29 cellular contexts compared by ENCODE assay signal in the genomic region with DNA sequence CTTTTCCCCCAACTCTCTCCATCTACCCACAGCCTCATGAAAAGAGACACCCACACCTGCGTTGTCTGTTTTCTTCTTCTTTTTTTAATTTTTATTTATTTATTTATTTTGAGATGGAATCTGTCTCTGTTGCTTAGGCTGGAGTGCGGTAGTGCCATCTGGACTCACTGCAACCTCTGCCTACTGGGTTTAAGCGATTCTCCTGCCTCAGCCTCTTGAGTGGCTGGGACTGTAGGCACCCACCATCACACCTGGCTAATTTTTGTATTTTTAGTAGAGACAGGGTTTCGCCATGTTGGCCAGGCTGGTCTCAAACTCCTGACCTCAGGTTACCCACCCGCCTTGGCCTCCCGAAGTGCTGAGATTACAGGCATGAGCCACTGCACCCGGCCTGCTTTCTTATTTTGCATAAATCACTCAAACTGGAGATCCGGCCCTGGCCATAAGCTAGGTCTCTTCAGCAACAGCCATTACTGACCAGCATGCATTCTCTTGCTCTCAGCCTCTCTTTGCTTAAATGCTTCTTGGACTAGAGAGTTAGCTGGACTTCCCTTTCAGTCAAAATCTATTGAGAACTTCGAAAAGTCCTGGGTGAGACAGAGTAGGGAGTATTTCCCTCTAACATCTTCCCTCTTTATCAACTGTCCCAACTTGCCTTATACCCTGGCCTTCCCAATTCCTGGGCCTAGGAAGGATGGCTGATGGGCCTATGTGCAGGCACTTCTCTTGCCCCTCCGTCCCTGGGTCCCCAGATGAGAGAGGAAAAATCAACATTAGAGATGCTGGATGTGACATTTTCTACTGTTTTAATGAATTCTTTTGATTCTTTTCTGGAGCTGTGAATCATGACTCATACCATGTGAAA. TPM values are rescaled to one million over a fixed set of nuclear protein-coding genes. Genes with fewer than 3 reads are reported as not detected.
A peak's percentile ranks its signal among the peaks of the same experiment; 100 is the strongest.
DNase-seq lines count a peak whose midpoint lies in the region; ATAC-seq and TF ChIP-seq lines count a peak whose summit lies in the region.
"Had no signal": no experiment of that assay in that cellular context is flagged by ENCODE, and none has a peak within 500 bp of the region (broad histone marks: within the 10 kb centered on the region; RNA-seq: fewer than 3 reads in every experiment).

No MANE protein-coding gene starts in this region.

- H3K4me1 ChIP-seq in CD4-positive, alpha-beta memory T cell (ENCODE audit: insufficient read depth, low read length), result peaks cover 24% of the 10 kb centered on the region
- H3K4me1 ChIP-seq: adrenal gland, body of pancreas, sigmoid colon had no signal

- H3K4me1 Mint-ChIP-seq in activated CD8-positive, alpha-beta T cell treated with anti-CD3 and anti-CD28 coated beads for 36 hours (ENCODE audit: low read depth), result peaks cover 50% of the 10 kb centered on the region
- H3K4me1 Mint-ChIP-seq in activated CD8-positive, alpha-beta T cell treated with anti-CD3 and anti-CD28 coated beads, Interleukin-2, amount 10 ng/mL, durations not matched to agents 7 days and 5 days (ENCODE audit: low read depth), result peaks cover 16% of the 10 kb centered on the region
- H3K4me1 Mint-ChIP-seq in CD4-positive, alpha-beta memory T cell, result peaks cover 17 to 57% (median 42%) of the 10 kb centered on the region in 4 donors
- H3K4me1 Mint-ChIP-seq in activated naive CD8-positive, alpha-beta T cell treated with anti-CD3 and anti-CD28 coated beads, Interleukin-2, amount 50 U/mL, for 24 hours, result peaks cover 63% of the 10 kb centered on the region
- H3K4me1 Mint-ChIP-seq in nephron (no peaks in the 10 kb centered on the region), HFFc6 (ENCODE audit: low read depth) (no peaks in the 10 kb centered on the region)
- H3K4me1 Mint-ChIP-seq: activated CD8-positive, alpha-beta memory T cell treated with anti-CD3 and anti-CD28 coated beads, Interleukin-2, amount 10 ng/mL, durations not matched to agents 7 days and 5 days had no signal

- TF ChIP-seq CTCF in activated CD8-positive, alpha-beta T cell treated with anti-CD3 and anti-CD28 coated beads for 36 hours (IDR thresholded peaks at IDR 0.05), result no peak
- TF ChIP-seq CTCF in nephron (IDR thresholded peaks at IDR 0.05; ENCODE audit: unreplicated experiment in 3 of 3) (no peak), HFFc6 (IDR thresholded peaks at IDR 0.05) (no peak)

- H3K4me3 Mint-ChIP-seq in activated CD8-positive, alpha-beta T cell treated with anti-CD3 and anti-CD28 coated beads for 36 hours, result no peak overlapping the region
- no peak overlapping the region for H3K4me3 Mint-ChIP-seq in activated CD8-positive, alpha-beta T cell treated with anti-CD3 and anti-CD28 coated beads, Interleukin-2, amount 10 ng/mL, durations not matched to agents 7 days and 5 days
- peak overlapping the region in 2 of 8 donors; percentile 9 to 25 for H3K4me3 Mint-ChIP-seq in CD4-positive, alpha-beta memory T cell
- H3K4me3 Mint-ChIP-seq in activated naive CD8-positive, alpha-beta T cell treated with anti-CD3 and anti-CD28 coated beads, Interleukin-2, amount 50 U/mL, for 24 hours, result no peak overlapping the region
- H3K4me3 Mint-ChIP-seq in nephron (no peak overlapping the region), HFFc6 (no peak overlapping the region)
- H3K4me3 Mint-ChIP-seq: activated CD8-positive, alpha-beta memory T cell treated with anti-CD3 and anti-CD28 coated beads, Interleukin-2, amount 10 ng/mL, durations not matched to agents 7 days and 5 days; stimulated activated memory B cell treated with anti-CD40 and anti-IgM and Interleukin-4, amounts not matched to agents 10 μg/mL and 1 μg/mL and 100 μg/mL, for 72 hours had no signal

- no peaks in the 10 kb centered on the region for H3K9me3 ChIP-seq in CD4-positive, alpha-beta memory T cell (ENCODE audit: control insufficient read depth in 1 of 2, low read length in 2 of 2)
- H3K9me3 ChIP-seq: adrenal gland, body of pancreas, neutrophil, sigmoid colon had no signal

- H3K27ac Mint-ChIP-seq in activated CD8-positive, alpha-beta T cell treated with anti-CD3 and anti-CD28 coated beads for 36 hours, result peak overlapping the region; percentile 63
- no peak overlapping the region for H3K27ac Mint-ChIP-seq in activated CD8-positive, alpha-beta T cell treated with anti-CD3 and anti-CD28 coated beads, Interleukin-2, amount 10 ng/mL, durations not matched to agents 7 days and 5 days
- H3K27ac Mint-ChIP-seq in CD4-positive, alpha-beta memory T cell, result peak overlapping the region in 6 of 7 donors; percentile 5 to 80 (median 73)
- H3K27ac Mint-ChIP-seq in activated naive CD8-positive, alpha-beta T cell treated with anti-CD3 and anti-CD28 coated beads, Interleukin-2, amount 50 U/mL, for 24 hours, result peak overlapping the region; percentile 12
- peak overlapping the region in 2 of 3 experiments; percentile 20 to 22 for H3K27ac Mint-ChIP-seq in nephron
- H3K27ac Mint-ChIP-seq in HFFc6, result no peak overlapping the region; the same call in 1 of the 2 replicates
- H3K27ac Mint-ChIP-seq: activated CD8-positive, alpha-beta memory T cell treated with anti-CD3 and anti-CD28 coated beads, Interleukin-2, amount 10 ng/mL, durations not matched to agents 7 days and 5 days; activated T-helper 2 cell treated with anti-CD3 and anti-CD28 coated beads, Interferon-gamma antibody, Interleukin-2, Interleukin-4, amounts not matched to agents 10 μg/mL and 5 μg/mL and 100 μg/mL, durations not matched to agents 14 hours and 24 hours and 36 hours; progenitor cell of endocrine pancreas; stimulated activated memory B cell treated with anti-CD40 and anti-IgM and Interleukin-4, amounts not matched to agents 10 μg/mL and 1 μg/mL and 100 μg/mL, for 72 hours had no signal

- DNase-seq in activated CD8-positive, alpha-beta T cell treated with anti-CD3 and anti-CD28 coated beads for 36 hours, result no peak
- no peak for DNase-seq in activated CD8-positive, alpha-beta T cell treated with anti-CD3 and anti-CD28 coated beads, Interleukin-2, amount 10 ng/mL, durations not matched to agents 7 days and 5 days
- no peak for DNase-seq in CD4-positive, alpha-beta memory T cell
- DNase-seq in activated naive CD8-positive, alpha-beta T cell treated with anti-CD3 and anti-CD28 coated beads, Interleukin-2, amount 50 U/mL, for 24 hours, result no peak
- DNase-seq in HFFc6, result no peak
- no peak for DNase-seq in left ventricle myocardium superior
- DNase-seq in dermis blood vessel endothelial cell, result no peak
- DNase-seq: activated CD4-positive, alpha-beta T cell treated with anti-CD3 and anti-CD28 coated beads for 1 hour; activated CD8-positive, alpha-beta memory T cell treated with anti-CD3 and anti-CD28 coated beads, Interleukin-2, amount 10 ng/mL, durations not matched to agents 7 days and 5 days; adrenal gland; body of pancreas; DMS79; GDM1; Kasumi-1; kidney; NCI-H1694; sigmoid colon had no signal

- no peak overlapping the region for H3K27ac ChIP-seq in CD4-positive, alpha-beta memory T cell (ENCODE audit: low read depth, low read length)
- H3K27ac ChIP-seq: adrenal gland, body of pancreas, epithelial cell of prostate, neutrophil, RWPE1, sigmoid colon had no signal

- ATAC-seq in activated CD8-positive, alpha-beta T cell treated with anti-CD3 and anti-CD28 coated beads for 36 hours, result no peak
- ATAC-seq in activated CD8-positive, alpha-beta T cell treated with anti-CD3 and anti-CD28 coated beads, Interleukin-2, amount 10 ng/mL, durations not matched to agents 7 days and 5 days, result no peak
- no peak for ATAC-seq in activated naive CD8-positive, alpha-beta T cell treated with anti-CD3 and anti-CD28 coated beads, Interleukin-2, amount 50 U/mL, for 24 hours
- ATAC-seq in left ventricle myocardium superior, result no peak
- ATAC-seq: activated CD8-positive, alpha-beta memory T cell treated with anti-CD3 and anti-CD28 coated beads, Interleukin-2, amount 10 ng/mL, durations not matched to agents 7 days and 5 days; body of pancreas; HepG2; stimulated activated memory B cell treated with anti-CD40 and anti-IgM and Interleukin-4, amounts not matched to agents 10 μg/mL and 1 μg/mL and 100 μg/mL, for 72 hours had no signal

- H3K36me3 Mint-ChIP-seq in activated CD8-positive, alpha-beta T cell treated with anti-CD3 and anti-CD28 coated beads for 36 hours (ENCODE audit: low read depth), result no peaks in the 10 kb centered on the region
- no peaks in the 10 kb centered on the region for H3K36me3 Mint-ChIP-seq in activated CD8-positive, alpha-beta T cell treated with anti-CD3 and anti-CD28 coated beads, Interleukin-2, amount 10 ng/mL, durations not matched to agents 7 days and 5 days (ENCODE audit: low read depth)
- no peaks in the 10 kb centered on the region for H3K36me3 Mint-ChIP-seq in CD4-positive, alpha-beta memory T cell
- no peaks in the 10 kb centered on the region for H3K36me3 Mint-ChIP-seq in activated naive CD8-positive, alpha-beta T cell treated with anti-CD3 and anti-CD28 coated beads, Interleukin-2, amount 50 U/mL, for 24 hours (ENCODE audit: low read depth)
- no peaks in the 10 kb centered on the region for H3K36me3 Mint-ChIP-seq in nephron (ENCODE audit: low read depth)
- no peaks in the 10 kb centered on the region; the same call in 1 of the 2 replicates for H3K36me3 Mint-ChIP-seq in HFFc6 (ENCODE audit: low read depth)
- H3K36me3 Mint-ChIP-seq: activated CD8-positive, alpha-beta memory T cell treated with anti-CD3 and anti-CD28 coated beads, Interleukin-2, amount 10 ng/mL, durations not matched to agents 7 days and 5 days; stimulated activated memory B cell treated with anti-CD40 and anti-IgM and Interleukin-4, amounts not matched to agents 10 μg/mL and 1 μg/mL and 100 μg/mL, for 72 hours had no signal

- intact Hi-C loops in activated CD8-positive, alpha-beta T cell treated with anti-CD3 and anti-CD28 coated beads for 36 hours (cut with micrococcal nuclease), result no loop called here
- intact Hi-C loops in CD4-positive, alpha-beta memory T cell (cut with micrococcal nuclease), result no loop called here
- intact Hi-C loops in left ventricle myocardium superior (cut with micrococcal nuclease), result no loop called here

- POLR2A ChIA-PET in activated CD8-positive, alpha-beta T cell treated with anti-CD3 and anti-CD28 coated beads for 36 hours (lab: Charles Lee), result interaction anchor here (0.7 to 0.9 kb wide), 2 partner anchors 17 to 84 kb away, joined by 3 to 4 read pairs; no protein-coding TSS in a partner anchor
- POLR2A ChIA-PET in activated CD8-positive, alpha-beta T cell treated with anti-CD3 and anti-CD28 coated beads, Interleukin-2, amount 10 ng/mL, durations not matched to agents 7 days and 5 days (lab: Charles Lee), result no interaction called here
- POLR2A ChIA-PET in CD4-positive, alpha-beta memory T cell (lab: Charles Lee; ENCODE audit: partially characterized antibody), result no interaction called here

- no peak overlapping the region for H3K4me3 ChIP-seq in CD4-positive, alpha-beta memory T cell (ENCODE audit: low read length in 2 of 2)
- H3K4me3 ChIP-seq: adrenal gland, body of pancreas, lung, sigmoid colon had no signal

- peaks cover 3% of the 10 kb centered on the region for H3K9me3 Mint-ChIP-seq in activated CD8-positive, alpha-beta T cell treated with anti-CD3 and anti-CD28 coated beads for 36 hours
- H3K9me3 Mint-ChIP-seq in activated CD8-positive, alpha-beta T cell treated with anti-CD3 and anti-CD28 coated beads, Interleukin-2, amount 10 ng/mL, durations not matched to agents 7 days and 5 days (ENCODE audit: insufficient read depth), result no peaks in the 10 kb centered on the region
- no peaks in the 10 kb centered on the region for H3K9me3 Mint-ChIP-seq in CD4-positive, alpha-beta memory T cell
- H3K9me3 Mint-ChIP-seq in activated naive CD8-positive, alpha-beta T cell treated with anti-CD3 and anti-CD28 coated beads, Interleukin-2, amount 50 U/mL, for 24 hours, result peaks cover 3% of the 10 kb centered on the region
- H3K9me3 Mint-ChIP-seq in nephron (peaks cover 4% of the 10 kb centered on the region), HFFc6 (peaks cover 35% of the 10 kb centered on the region)
- H3K9me3 Mint-ChIP-seq: activated T-helper 2 cell treated with anti-CD3 and anti-CD28 coated beads, Interferon-gamma antibody, Interleukin-2, Interleukin-4, amounts not matched to agents 10 μg/mL and 5 μg/mL and 100 μg/mL, durations not matched to agents 14 hours and 24 hours and 36 hours; stimulated activated memory B cell treated with anti-CD40 and anti-IgM and Interleukin-4, amounts not matched to agents 10 μg/mL and 1 μg/mL and 100 μg/mL, for 72 hours had no signal

- H3K27me3 Mint-ChIP-seq in activated CD8-positive, alpha-beta T cell treated with anti-CD3 and anti-CD28 coated beads for 36 hours, result peaks cover 2% of the 10 kb centered on the region
- no peaks in the 10 kb centered on the region for H3K27me3 Mint-ChIP-seq in activated CD8-positive, alpha-beta T cell treated with anti-CD3 and anti-CD28 coated beads, Interleukin-2, amount 10 ng/mL, durations not matched to agents 7 days and 5 days (ENCODE audit: low read depth)
- no peaks in the 10 kb centered on the region for H3K27me3 Mint-ChIP-seq in CD4-positive, alpha-beta memory T cell
- no peaks in the 10 kb centered on the region for H3K27me3 Mint-ChIP-seq in activated naive CD8-positive, alpha-beta T cell treated with anti-CD3 and anti-CD28 coated beads, Interleukin-2, amount 50 U/mL, for 24 hours
- H3K27me3 Mint-ChIP-seq in nephron (ENCODE audit: low read depth) (peaks cover 4% of the 10 kb centered on the region), HFFc6 (ENCODE audit: insufficient read depth) (peaks cover 2% of the 10 kb centered on the region; the same call in 1 of the 2 replicates)
- H3K27me3 Mint-ChIP-seq: activated CD8-positive, alpha-beta memory T cell treated with anti-CD3 and anti-CD28 coated beads, Interleukin-2, amount 10 ng/mL, durations not matched to agents 7 days and 5 days had no signal

- CTCF ChIA-PET in activated CD8-positive, alpha-beta T cell treated with anti-CD3 and anti-CD28 coated beads for 36 hours (lab: Charles Lee), result no interaction called here
- CTCF ChIA-PET in activated CD8-positive, alpha-beta T cell treated with anti-CD3 and anti-CD28 coated beads, Interleukin-2, amount 10 ng/mL, durations not matched to agents 7 days and 5 days (lab: Charles Lee), result interaction anchor here (2.5 kb wide), 1 partner anchor 28 kb away, joined by 8 read pairs; no protein-coding TSS in a partner anchor
- CTCF ChIA-PET in CD4-positive, alpha-beta memory T cell (lab: Charles Lee; ENCODE audit: partially characterized antibody), result interaction anchor here (1.2 kb wide), 2 partner anchors 10 to 28 kb away, joined by 3 read pairs; no protein-coding TSS in a partner anchor

- H3K27me3 ChIP-seq in CD4-positive, alpha-beta memory T cell (ENCODE audit: insufficient read depth, low read length), result no peaks in the 10 kb centered on the region
- H3K27me3 ChIP-seq: adrenal gland, body of pancreas, neutrophil, sigmoid colon had no signal

- no peaks in the 10 kb centered on the region for H3K36me3 ChIP-seq in CD4-positive, alpha-beta memory T cell (ENCODE audit: insufficient read depth, low read length)
- H3K36me3 ChIP-seq: adrenal gland, neutrophil, sigmoid colon had no signal

RNA-seq across cellular contexts. Expression of gene MYCN, which starts 27.3 kb away (rescaled TPM):
- under 1 TPM; 0.16 to 0.22 TPM for total RNA-seq in activated CD8-positive, alpha-beta T cell treated with anti-CD3 and anti-CD28 coated beads for 36 hours
- total RNA-seq in activated CD8-positive, alpha-beta T cell treated with anti-CD3 and anti-CD28 coated beads, Interleukin-2, amount 10 ng/mL, durations not matched to agents 7 days and 5 days, result not detected
- total RNA-seq in CD4-positive, alpha-beta memory T cell, result under 1 TPM in 1 of 2 experiments, not detected in 1; 0.15 TPM
- polyA plus RNA-seq in CD4-positive, alpha-beta memory T cell, result not detected
- not detected for total RNA-seq in HFFc6 (2021; fragmentation: NEBNext Ultra II Directional; extraction: Animal tissue kit (Norgen Biotek cat#: 25700))
- total RNA-seq in left ventricle myocardium superior (0.45 TPM), dermis blood vessel endothelial cell (12.2 and 19.6 TPM in 2 replicates)
- total RNA-seq: activated CD8-positive, alpha-beta memory T cell treated with anti-CD3 and anti-CD28 coated beads, Interleukin-2, amount 10 ng/mL, durations not matched to agents 7 days and 5 days; activated T-helper 2 cell treated with anti-CD3 and anti-CD28 coated beads, Interferon-gamma antibody, Interleukin-2, Interleukin-4, amounts not matched to agents 10 μg/mL and 5 μg/mL and 100 μg/mL, durations not matched to agents 14 hours and 24 hours and 36 hours; body of pancreas; H4; HepG2; OCI-LY7; T-helper 1 cell treated with Interleukin-12 subunit alpha and Interleukin-12 subunit beta and Interleukin-4 antibody, amounts not matched to agents 30 ng/mL and 1 ng/mL, for 36 hours had no signal
- polyA plus RNA-seq: HepG2 had no signal

Comparison
In these comparisons a context has a peak if more than half of its experiments do, and no peak if none do; other contexts are left out.
1. H3K27ac Mint-ChIP-seq: peak in activated CD8-positive, alpha-beta T cell treated with anti-CD3 and anti-CD28 coated beads for 36 hours (single experiment), CD4-positive, alpha-beta memory T cell (6 of 7), activated naive CD8-positive, alpha-beta T cell treated with anti-CD3 and anti-CD28 coated beads, Interleukin-2, amount 50 U/mL, for 24 hours (single experiment) and nephron (2 of 3); none in activated CD8-positive, alpha-beta T cell treated with anti-CD3 and anti-CD28 coated beads, Interleukin-2, amount 10 ng/mL, durations not matched to agents 7 days and 5 days (single experiment) and HFFc6 (single experiment).